ENCODE assay signal across 8 cellular contexts in genomic region chr3:27632431-27633223, GRCh38.
A peak's percentile ranks its signal among the peaks of the same experiment; 100 is the strongest.
DNase-seq lines count a peak whose midpoint lies in the region; ATAC-seq and TF ChIP-seq lines count a peak whose summit lies in the region.

No MANE protein-coding gene starts in this region.

- no peak overlapping the region for H4K12ac ChIP-seq in trophoblast cell (ENCODE audit: low read depth, low read length)

- no peak for TF ChIP-seq CTCF in AG09319 (IDR thresholded peaks at IDR 0.05; ENCODE audit: low read depth, low read length)

- H3K79me2 ChIP-seq in trophoblast cell (ENCODE audit: control insufficient read depth, insufficient read depth, low read length, poor library complexity) = no peaks in the 10 kb centered on the region

- H3K36me3 ChIP-seq in trophoblast cell (ENCODE audit: control insufficient read depth in 1 of 2, insufficient read depth in 2 of 2, low read length in 2 of 2) (no peaks in the 10 kb centered on the region), urinary bladder (ENCODE audit: insufficient read depth) (no peaks in the 10 kb centered on the region)

- peak overlapping the region; percentile 1 for H3K4me3 ChIP-seq in trophoblast cell (ENCODE audit: low read depth, low read length)
- H3K4me3 ChIP-seq in urinary bladder (ENCODE audit: low read depth, low read length) = peak overlapping the region; percentile 64

- no peak overlapping the region for H3K18ac ChIP-seq in trophoblast cell (ENCODE audit: low read length)

- H3K23ac ChIP-seq in trophoblast cell (ENCODE audit: low read length) = no peak overlapping the region

- no peak overlapping the region for H3K9ac ChIP-seq in trophoblast cell (ENCODE audit: low read length)

- no peaks in the 10 kb centered on the region for H3K4me1 ChIP-seq in trophoblast cell (ENCODE audit: control insufficient read depth in 1 of 2, insufficient read depth in 2 of 2, low read length in 2 of 2)
- H3K4me1 ChIP-seq in urinary bladder (ENCODE audit: insufficient read depth) = no peaks in the 10 kb centered on the region

- no peak overlapping the region for H2AFZ ChIP-seq in trophoblast cell (ENCODE audit: insufficient read depth, low read length, poor library complexity)

- peak overlapping the region; percentile 51 for H3K4me2 ChIP-seq in trophoblast cell (ENCODE audit: low read length)

- no peak overlapping the region for H4K8ac ChIP-seq in trophoblast cell (ENCODE audit: low read depth, low read length)

- peak; percentile 61 for ATAC-seq in GM18873 (IDR thresholded peaks at IDR 0.05; ENCODE audit: low FRiP score, unreplicated experiment)
- ATAC-seq in HG03103 (IDR thresholded peaks at IDR 0.05; ENCODE audit: low read depth, unreplicated experiment) = peak; percentile 93

- H3K79me1 ChIP-seq in trophoblast cell (ENCODE audit: low read length) = no peaks in the 10 kb centered on the region

- no peak overlapping the region for H2BK12ac ChIP-seq in trophoblast cell (ENCODE audit: low read length)

- no peak overlapping the region for H4K91ac ChIP-seq in trophoblast cell (ENCODE audit: low read depth, low read length)

- H2BK120ac ChIP-seq in trophoblast cell (ENCODE audit: insufficient read depth, low read length, poor library complexity) = no peak overlapping the region

- H3K9me3 ChIP-seq in trophoblast cell (ENCODE audit: insufficient read depth, low read depth, low read length) = no peaks in the 10 kb centered on the region

- H3K27ac ChIP-seq in trophoblast cell (ENCODE audit: low read depth, low read length) (no peak overlapping the region), urinary bladder (ENCODE audit: low read depth) (peak overlapping the region; percentile 74)

- no peak overlapping the region for H2BK5ac ChIP-seq in trophoblast cell (ENCODE audit: low read depth, low read length, poor library complexity)

- no peaks in the 10 kb centered on the region for H3K27me3 ChIP-seq in trophoblast cell (ENCODE audit: insufficient read depth, low read length)

- H3K14ac ChIP-seq in trophoblast cell (ENCODE audit: low read length) = no peak overlapping the region

- H3K4ac ChIP-seq in trophoblast cell (ENCODE audit: low read depth, low read length) = no peak overlapping the region

- no CpG with 5 or more reads among the region's 66 CpGs for WGBS in trophoblast cell (ENCODE audit: extremely low coverage, insufficient coverage, insufficient read length)
- 9% methylated on average over 66 of the region's 66 CpGs for WGBS in urinary bladder

- H2AK5ac ChIP-seq in trophoblast cell (ENCODE audit: low read length) = no peak overlapping the region

- DNase-seq in AG09319 (ENCODE audit: extremely low read depth, low read depth) (peak; percentile 18), OCI-M1 (lab: John Stamatoyannopoulos, UW) (peak; percentile 62), glomerular visceral epithelial cell (ENCODE audit: extremely low spot score) (peak; percentile 56), trophoblast cell (peak; percentile 70 to 81)
- peak; percentile 20 for DNase-seq in activated gamma-delta T cell treated with anti-CD3 and anti-CD28 coated beads, Interleukin-2, amount 50 U/mL, for 16 hours (ENCODE audit: low read depth)

Comparison
In these comparisons a context has a peak if more than half of its experiments do, and no peak if none do; other contexts are left out.
1. DNase-seq: peak in every context shown above with its lines; median percentile 76 in trophoblast cell; 62 in OCI-M1; 56 in glomerular visceral epithelial cell; 20 in activated gamma-delta T cell treated with anti-CD3 and anti-CD28 coated beads, Interleukin-2, amount 50 U/mL, for 16 hours; 18 in AG09319.